1 cellular context compared by ENCODE assay signal in genomic region chr16:73022534-73022933, GRCh38.
TF ChIP-seq lines count a peak whose summit lies in the region.

No MANE protein-coding gene starts in this region.

TF ChIP-seq in H1, 55 proteins besides CTCF, POLR2A, EP300 and RAD21:
- TF ChIP-seq, protein P1, sequence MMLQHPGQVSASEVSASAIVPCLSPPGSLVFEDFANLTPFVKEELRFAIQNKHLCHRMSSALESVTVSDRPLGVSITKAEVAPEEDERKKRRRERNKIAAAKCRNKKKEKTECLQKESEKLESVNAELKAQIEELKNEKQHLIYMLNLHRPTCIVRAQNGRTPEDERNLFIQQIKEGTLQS (IDR thresholded peaks at IDR 0.05; ENCODE audit: insufficient read depth, low read depth, low read length), result no peak
- TF ChIP-seq SUZ12 (IDR thresholded peaks at IDR 0.05; ENCODE audit: low read length) (no peak), JUN (IDR thresholded peaks at IDR 0.05; ENCODE audit: low read depth, low read length) (no peak), SRF (IDR thresholded peaks at IDR 0.05; ENCODE audit: low read depth, low read length) (no peak), GTF2F1 (IDR thresholded peaks at IDR 0.05; ENCODE audit: borderline replicate concordance, low read depth, low read length) (no peak), MAFK (IDR thresholded peaks at IDR 0.05; ENCODE audit: low read depth, low read length) (no peak), HDAC6 (IDR thresholded peaks at IDR 0.05; ENCODE audit: low read depth, low read length) (no peak), SIN3A (conservative IDR thresholded peaks at IDR 0.05 in 1 of 2, IDR thresholded peaks at IDR 0.05 in 1 of 2; ENCODE audit: low read depth in 1 of 2, low read length in 2 of 2) (no peak), CBX5 (IDR thresholded peaks at IDR 0.05; ENCODE audit: low read depth, low read length) (no peak), RXRA (IDR thresholded peaks at IDR 0.05; ENCODE audit: insufficient read depth, low read depth, low read length) (no peak), CHD2 (IDR thresholded peaks at IDR 0.05; ENCODE audit: low read length) (no peak), TBP (IDR thresholded peaks at IDR 0.05; ENCODE audit: low read depth, low read length) (no peak), EGR1 (IDR thresholded peaks at IDR 0.05; ENCODE audit: borderline replicate concordance, low read depth, low read length) (no peak), POU5F1 (IDR thresholded peaks at IDR 0.05; ENCODE audit: low read depth, low read length) (no peak), TAF7 (optimal IDR thresholded peaks at IDR 0.05; ENCODE audit: borderline replicate concordance, low read depth, low read length) (no peak), CBX8 (IDR thresholded peaks at IDR 0.05; ENCODE audit: borderline replicate concordance, low read depth, low read length) (no peak)
- TF ChIP-seq, protein P2, sequence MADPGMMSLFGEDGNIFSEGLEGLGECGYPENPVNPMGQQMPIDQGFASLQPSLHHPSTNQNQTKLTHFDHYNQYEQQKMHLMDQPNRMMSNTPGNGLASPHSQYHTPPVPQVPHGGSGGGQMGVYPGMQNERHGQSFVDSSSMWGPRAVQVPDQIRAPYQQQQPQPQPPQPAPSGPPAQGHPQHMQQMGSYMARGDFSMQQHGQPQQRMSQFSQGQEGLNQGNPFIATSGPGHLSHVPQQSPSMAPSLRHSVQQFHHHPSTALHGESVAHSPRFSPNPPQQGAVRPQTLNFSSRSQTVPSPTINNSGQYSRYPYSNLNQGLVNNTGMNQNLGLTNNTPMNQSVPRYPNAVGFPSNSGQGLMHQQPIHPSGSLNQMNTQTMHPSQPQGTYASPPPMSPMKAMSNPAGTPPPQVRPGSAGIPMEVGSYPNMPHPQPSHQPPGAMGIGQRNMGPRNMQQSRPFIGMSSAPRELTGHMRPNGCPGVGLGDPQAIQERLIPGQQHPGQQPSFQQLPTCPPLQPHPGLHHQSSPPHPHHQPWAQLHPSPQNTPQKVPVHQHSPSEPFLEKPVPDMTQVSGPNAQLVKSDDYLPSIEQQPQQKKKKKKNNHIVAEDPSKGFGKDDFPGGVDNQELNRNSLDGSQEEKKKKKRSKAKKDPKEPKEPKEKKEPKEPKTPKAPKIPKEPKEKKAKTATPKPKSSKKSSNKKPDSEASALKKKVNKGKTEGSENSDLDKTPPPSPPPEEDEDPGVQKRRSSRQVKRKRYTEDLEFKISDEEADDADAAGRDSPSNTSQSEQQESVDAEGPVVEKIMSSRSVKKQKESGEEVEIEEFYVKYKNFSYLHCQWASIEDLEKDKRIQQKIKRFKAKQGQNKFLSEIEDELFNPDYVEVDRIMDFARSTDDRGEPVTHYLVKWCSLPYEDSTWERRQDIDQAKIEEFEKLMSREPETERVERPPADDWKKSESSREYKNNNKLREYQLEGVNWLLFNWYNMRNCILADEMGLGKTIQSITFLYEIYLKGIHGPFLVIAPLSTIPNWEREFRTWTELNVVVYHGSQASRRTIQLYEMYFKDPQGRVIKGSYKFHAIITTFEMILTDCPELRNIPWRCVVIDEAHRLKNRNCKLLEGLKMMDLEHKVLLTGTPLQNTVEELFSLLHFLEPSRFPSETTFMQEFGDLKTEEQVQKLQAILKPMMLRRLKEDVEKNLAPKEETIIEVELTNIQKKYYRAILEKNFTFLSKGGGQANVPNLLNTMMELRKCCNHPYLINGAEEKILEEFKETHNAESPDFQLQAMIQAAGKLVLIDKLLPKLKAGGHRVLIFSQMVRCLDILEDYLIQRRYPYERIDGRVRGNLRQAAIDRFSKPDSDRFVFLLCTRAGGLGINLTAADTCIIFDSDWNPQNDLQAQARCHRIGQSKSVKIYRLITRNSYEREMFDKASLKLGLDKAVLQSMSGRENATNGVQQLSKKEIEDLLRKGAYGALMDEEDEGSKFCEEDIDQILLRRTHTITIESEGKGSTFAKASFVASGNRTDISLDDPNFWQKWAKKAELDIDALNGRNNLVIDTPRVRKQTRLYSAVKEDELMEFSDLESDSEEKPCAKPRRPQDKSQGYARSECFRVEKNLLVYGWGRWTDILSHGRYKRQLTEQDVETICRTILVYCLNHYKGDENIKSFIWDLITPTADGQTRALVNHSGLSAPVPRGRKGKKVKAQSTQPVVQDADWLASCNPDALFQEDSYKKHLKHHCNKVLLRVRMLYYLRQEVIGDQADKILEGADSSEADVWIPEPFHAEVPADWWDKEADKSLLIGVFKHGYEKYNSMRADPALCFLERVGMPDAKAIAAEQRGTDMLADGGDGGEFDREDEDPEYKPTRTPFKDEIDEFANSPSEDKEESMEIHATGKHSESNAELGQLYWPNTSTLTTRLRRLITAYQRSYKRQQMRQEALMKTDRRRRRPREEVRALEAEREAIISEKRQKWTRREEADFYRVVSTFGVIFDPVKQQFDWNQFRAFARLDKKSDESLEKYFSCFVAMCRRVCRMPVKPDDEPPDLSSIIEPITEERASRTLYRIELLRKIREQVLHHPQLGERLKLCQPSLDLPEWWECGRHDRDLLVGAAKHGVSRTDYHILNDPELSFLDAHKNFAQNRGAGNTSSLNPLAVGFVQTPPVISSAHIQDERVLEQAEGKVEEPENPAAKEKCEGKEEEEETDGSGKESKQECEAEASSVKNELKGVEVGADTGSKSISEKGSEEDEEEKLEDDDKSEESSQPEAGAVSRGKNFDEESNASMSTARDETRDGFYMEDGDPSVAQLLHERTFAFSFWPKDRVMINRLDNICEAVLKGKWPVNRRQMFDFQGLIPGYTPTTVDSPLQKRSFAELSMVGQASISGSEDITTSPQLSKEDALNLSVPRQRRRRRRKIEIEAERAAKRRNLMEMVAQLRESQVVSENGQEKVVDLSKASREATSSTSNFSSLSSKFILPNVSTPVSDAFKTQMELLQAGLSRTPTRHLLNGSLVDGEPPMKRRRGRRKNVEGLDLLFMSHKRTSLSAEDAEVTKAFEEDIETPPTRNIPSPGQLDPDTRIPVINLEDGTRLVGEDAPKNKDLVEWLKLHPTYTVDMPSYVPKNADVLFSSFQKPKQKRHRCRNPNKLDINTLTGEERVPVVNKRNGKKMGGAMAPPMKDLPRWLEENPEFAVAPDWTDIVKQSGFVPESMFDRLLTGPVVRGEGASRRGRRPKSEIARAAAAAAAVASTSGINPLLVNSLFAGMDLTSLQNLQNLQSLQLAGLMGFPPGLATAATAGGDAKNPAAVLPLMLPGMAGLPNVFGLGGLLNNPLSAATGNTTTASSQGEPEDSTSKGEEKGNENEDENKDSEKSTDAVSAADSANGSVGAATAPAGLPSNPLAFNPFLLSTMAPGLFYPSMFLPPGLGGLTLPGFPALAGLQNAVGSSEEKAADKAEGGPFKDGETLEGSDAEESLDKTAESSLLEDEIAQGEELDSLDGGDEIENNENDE (IDR thresholded peaks at IDR 0.05; ENCODE audit: insufficient replicate concordance, low read length), result no peak
